In genomic region chr3:156005698-156006097, GRCh38 we compare ENCODE assay signal across 1 cellular context.
TF ChIP-seq lines count a peak whose summit lies in the region.

No MANE protein-coding gene starts in this region.

TF ChIP-seq in HepG2, 621 proteins besides CTCF, POLR2A, EP300 and RAD21 (continued from another document and continues in another):
- no peak for TF ChIP-seq MLX (CRISPR knock-in tag; IDR thresholded peaks at IDR 0.05)
- TF ChIP-seq ZNF460 (CRISPR knock-in tag; IDR thresholded peaks at IDR 0.05; ENCODE audit: borderline replicate concordance) = no peak
- TF ChIP-seq SOX5 (CRISPR knock-in tag; IDR thresholded peaks at IDR 0.05; ENCODE audit: borderline replicate concordance) = peak; percentile 53; the same call in 1 of the 2 replicates
- no peak for TF ChIP-seq GFI1 (CRISPR knock-in tag; IDR thresholded peaks at IDR 0.05; ENCODE audit: borderline replicate concordance)
- peak; percentile 53; the same call in 1 of the 2 replicates for TF ChIP-seq TCF7 (IDR thresholded peaks at IDR 0.05; ENCODE audit: low read depth)
- no peak for TF ChIP-seq ZNF530 (CRISPR knock-in tag; IDR thresholded peaks at IDR 0.05; ENCODE audit: low read depth)
- TF ChIP-seq ZBTB44 (CRISPR knock-in tag; IDR thresholded peaks at IDR 0.05) = no peak
- TF ChIP-seq ZFP37 (CRISPR knock-in tag; IDR thresholded peaks at IDR 0.05; ENCODE audit: borderline replicate concordance) = no peak
- TF ChIP-seq HMGXB3 (CRISPR knock-in tag; IDR thresholded peaks at IDR 0.05; ENCODE audit: borderline replicate concordance) = no peak
- no peak for TF ChIP-seq MAFG (CRISPR knock-in tag; IDR thresholded peaks at IDR 0.05)
- TF ChIP-seq ATF4 (CRISPR knock-in tag; IDR thresholded peaks at IDR 0.05) = no peak
- no peak for TF ChIP-seq ZFP1 (CRISPR knock-in tag; IDR thresholded peaks at IDR 0.05)
- no peak for TF ChIP-seq FOXP1 (IDR thresholded peaks at IDR 0.05)
- TF ChIP-seq FOXP1 (CRISPR knock-in tag; IDR thresholded peaks at IDR 0.05) = peak; percentile 46; the same call in 1 of the 2 replicates
- no peak for TF ChIP-seq IRX3 (CRISPR knock-in tag; IDR thresholded peaks at IDR 0.05; ENCODE audit: borderline replicate concordance, low read depth)
- no peak for TF ChIP-seq ZNF691 (CRISPR knock-in tag; IDR thresholded peaks at IDR 0.05; ENCODE audit: borderline replicate concordance, low read depth)
- TF ChIP-seq PLSCR1 (CRISPR knock-in tag; IDR thresholded peaks at IDR 0.05; ENCODE audit: borderline replicate concordance) = no peak
- TF ChIP-seq ARID5B (CRISPR knock-in tag; IDR thresholded peaks at IDR 0.05) = peak; percentile 27; the same call in 1 of the 2 replicates
- no peak for TF ChIP-seq SRSF1 (optimal IDR thresholded peaks at IDR 0.05; ENCODE audit: low read depth, low read length)
- TF ChIP-seq ZNF468 (CRISPR knock-in tag; IDR thresholded peaks at IDR 0.05) = no peak
- no peak for TF ChIP-seq SKIL (CRISPR knock-in tag; IDR thresholded peaks at IDR 0.05; ENCODE audit: borderline replicate concordance)
- no peak for TF ChIP-seq ZBTB39 (CRISPR knock-in tag; IDR thresholded peaks at IDR 0.05)
- TF ChIP-seq ONECUT2 (CRISPR knock-in tag; IDR thresholded peaks at IDR 0.05) = no peak
- TF ChIP-seq ZNF597 (CRISPR knock-in tag; IDR thresholded peaks at IDR 0.05) = no peak
- peak; percentile 57; the same call in 1 of the 2 replicates for TF ChIP-seq MIXL1 (CRISPR knock-in tag; IDR thresholded peaks at IDR 0.05)
- peak; percentile 87 for TF ChIP-seq PAXIP1 (CRISPR knock-in tag; conservative IDR thresholded peaks at IDR 0.05)
- TF ChIP-seq RBM39 (IDR thresholded peaks at IDR 0.05; ENCODE audit: low read depth, low read length, poor library complexity, severe bottlenecking) = no peak
- no peak for TF ChIP-seq ZNF512 (CRISPR knock-in tag; IDR thresholded peaks at IDR 0.05)
